14 cellular contexts compared by ENCODE assay signal in the genomic region with DNA sequence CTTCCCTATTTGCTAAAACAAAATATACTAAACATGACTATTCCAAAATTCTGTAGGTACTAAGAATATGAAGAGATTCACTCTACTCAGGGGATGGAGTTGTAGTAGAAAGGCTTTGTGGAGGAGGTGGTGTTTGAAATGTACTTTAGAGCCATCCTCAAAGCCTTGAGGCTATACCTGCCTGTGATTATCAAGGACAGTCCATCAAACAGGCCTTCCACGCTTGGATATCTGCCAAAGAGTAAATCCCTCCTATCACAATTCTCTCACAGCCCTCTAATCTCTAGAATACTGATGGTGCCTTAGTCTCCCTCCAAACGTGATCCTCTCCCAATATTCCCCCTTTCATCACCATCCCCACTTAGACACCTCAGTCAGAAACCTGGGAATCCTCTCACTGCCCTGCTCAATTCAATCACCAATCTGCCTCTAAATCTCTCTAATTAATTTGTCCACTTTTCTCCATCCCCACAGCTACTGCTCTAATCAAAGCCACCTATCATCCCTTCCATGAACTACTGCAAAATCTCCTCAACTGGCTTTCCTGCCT. TPM values are rescaled to one million over a fixed set of nuclear protein-coding genes. Genes with fewer than 3 reads are reported as not detected.
DNase-seq lines count a peak whose midpoint lies in the region; ATAC-seq and TF ChIP-seq lines count a peak whose summit lies in the region.
"Had no signal": no experiment of that assay in that cellular context is flagged by ENCODE, and none has a peak within 500 bp of the region (broad histone marks: within the 10 kb centered on the region; RNA-seq: fewer than 3 reads in every experiment).

No MANE protein-coding gene starts in this region.

- CTCF ChIA-PET in WTC11 (lab: Charles Lee) = interaction anchor here (1.5 to 1.6 kb wide), 2 partner anchors 17 to 121 kb away, joined by 5 to 6 read pairs; no protein-coding TSS in a partner anchor

- DNase-seq in NCI-H1417 (lab: John Stamatoyannopoulos, UW) = peak in 2 of 3 experiments; percentile 39 to 80
- no peak for DNase-seq in NCI-H1417 treated with DMSO at 0.1 percent for 48 hours (lab: John Stamatoyannopoulos, UW)
- no peak for DNase-seq in WTC11 (ENCODE audit: low spot score)
- no peak for DNase-seq in CD14-positive monocyte (ENCODE audit: low spot score)
- DNase-seq in NAMALWA (ENCODE audit: low spot score) = no peak
- DNase-seq: activated CD4-positive, alpha-beta T cell treated with anti-CD3 and anti-CD28 coated beads for 1 hour; GDM1; NCI-H2029; Right ventricle myocardium superior; stimulated activated naive CD8-positive, alpha-beta T cell treated with anti-CD3 and anti-CD28 coated beads, Interleukin-15, Interleukin-2, amounts not matched to agents 100 U/mL and 50 U/mL, for 24 hours had no signal

- H3K4me1 Mint-ChIP-seq in IgD-negative memory B cell = peaks cover 47 to 60% (median 53%) of the 10 kb centered on the region in 3 donors
- H3K4me1 Mint-ChIP-seq in WTC11 = peaks cover 50% of the 10 kb centered on the region
- H3K4me1 Mint-ChIP-seq in nephron = peaks cover 29% of the 10 kb centered on the region
- H3K4me1 Mint-ChIP-seq in CD14-positive monocyte = peaks cover 17% of the 10 kb centered on the region

- H3K27me3 Mint-ChIP-seq in IgD-negative memory B cell (no peaks in the 10 kb centered on the region), WTC11 (ENCODE audit: low read depth) (no peaks in the 10 kb centered on the region), nephron (ENCODE audit: low read depth) (no peaks in the 10 kb centered on the region), CD14-positive monocyte (ENCODE audit: low read depth in 3 of 3) (no peaks in the 10 kb centered on the region)

- peaks cover 19% of the 10 kb centered on the region for H3K36me3 Mint-ChIP-seq in IgD-negative memory B cell
- peaks cover 7% of the 10 kb centered on the region for H3K36me3 Mint-ChIP-seq in WTC11
- H3K36me3 Mint-ChIP-seq in nephron (ENCODE audit: low read depth) = peaks cover 21% of the 10 kb centered on the region
- peaks cover 17 to 26% of the 10 kb centered on the region in 2 donors for H3K36me3 Mint-ChIP-seq in CD14-positive monocyte

- peak overlapping the region; percentile 29 to 78 (median 33) for H3K27ac Mint-ChIP-seq in IgD-negative memory B cell
- peak overlapping the region; percentile 67 for H3K27ac Mint-ChIP-seq in WTC11
- H3K27ac Mint-ChIP-seq in nephron = peak overlapping the region; percentile 1 to 42 (median 15)
- H3K27ac Mint-ChIP-seq in CD14-positive monocyte = peak overlapping the region in 2 of 7 donors; percentile 35 to 54

- peak overlapping the region in 1 of 4 donors; percentile 42 for H3K4me3 Mint-ChIP-seq in IgD-negative memory B cell
- no peak overlapping the region for H3K4me3 Mint-ChIP-seq in WTC11
- H3K4me3 Mint-ChIP-seq in nephron = no peak overlapping the region
- no peak overlapping the region for H3K4me3 Mint-ChIP-seq in CD14-positive monocyte

- no peaks in the 10 kb centered on the region for H3K9me3 Mint-ChIP-seq in IgD-negative memory B cell
- no peaks in the 10 kb centered on the region for H3K9me3 Mint-ChIP-seq in WTC11
- no peaks in the 10 kb centered on the region for H3K9me3 Mint-ChIP-seq in nephron
- no peaks in the 10 kb centered on the region for H3K9me3 Mint-ChIP-seq in CD14-positive monocyte

- intact Hi-C loops in CD14-positive monocyte (cut with micrococcal nuclease) = no loop called here

- ATAC-seq in WTC11 = no peak
- no peak for ATAC-seq in HG03460 (IDR thresholded peaks at IDR 0.05; ENCODE audit: unreplicated experiment)
- ATAC-seq: gastroesophageal sphincter; stimulated activated naive CD8-positive, alpha-beta T cell treated with anti-CD3 and anti-CD28 coated beads, Interleukin-15, Interleukin-2, amounts not matched to agents 100 U/mL and 50 U/mL, for 24 hours had no signal

- no peak for TF ChIP-seq CTCF in WTC11 (IDR thresholded peaks at IDR 0.05)
- no peak for TF ChIP-seq CTCF in nephron (IDR thresholded peaks at IDR 0.05; ENCODE audit: unreplicated experiment in 3 of 3)
- TF ChIP-seq CTCF in CD14-positive monocyte (IDR thresholded peaks at IDR 0.05) = no peak

- POLR2A ChIA-PET in WTC11 (lab: Charles Lee) = interaction anchor here (0.9 kb wide), 1 partner anchor 12 kb away, joined by 3 read pairs; no protein-coding TSS in a partner anchor

TF ChIP-seq in WTC11, 78 proteins besides CTCF, POLR2A, EP300 and RAD21 (continues in another document):
- no peak for TF ChIP-seq FOXK1 (CRISPR knock-in tag; IDR thresholded peaks at IDR 0.05)
- TF ChIP-seq, protein P1, sequence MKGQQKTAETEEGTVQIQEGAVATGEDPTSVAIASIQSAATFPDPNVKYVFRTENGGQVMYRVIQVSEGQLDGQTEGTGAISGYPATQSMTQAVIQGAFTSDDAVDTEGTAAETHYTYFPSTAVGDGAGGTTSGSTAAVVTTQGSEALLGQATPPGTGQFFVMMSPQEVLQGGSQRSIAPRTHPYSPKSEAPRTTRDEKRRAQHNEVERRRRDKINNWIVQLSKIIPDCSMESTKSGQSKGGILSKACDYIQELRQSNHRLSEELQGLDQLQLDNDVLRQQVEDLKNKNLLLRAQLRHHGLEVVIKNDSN (CRISPR knock-in tag; IDR thresholded peaks at IDR 0.05) = no peak
- no peak for TF ChIP-seq NFE2L1 (CRISPR knock-in tag; IDR thresholded peaks at IDR 0.05)
- TF ChIP-seq EMX1 (CRISPR knock-in tag; IDR thresholded peaks at IDR 0.05) = no peak
- TF ChIP-seq, protein P2, sequence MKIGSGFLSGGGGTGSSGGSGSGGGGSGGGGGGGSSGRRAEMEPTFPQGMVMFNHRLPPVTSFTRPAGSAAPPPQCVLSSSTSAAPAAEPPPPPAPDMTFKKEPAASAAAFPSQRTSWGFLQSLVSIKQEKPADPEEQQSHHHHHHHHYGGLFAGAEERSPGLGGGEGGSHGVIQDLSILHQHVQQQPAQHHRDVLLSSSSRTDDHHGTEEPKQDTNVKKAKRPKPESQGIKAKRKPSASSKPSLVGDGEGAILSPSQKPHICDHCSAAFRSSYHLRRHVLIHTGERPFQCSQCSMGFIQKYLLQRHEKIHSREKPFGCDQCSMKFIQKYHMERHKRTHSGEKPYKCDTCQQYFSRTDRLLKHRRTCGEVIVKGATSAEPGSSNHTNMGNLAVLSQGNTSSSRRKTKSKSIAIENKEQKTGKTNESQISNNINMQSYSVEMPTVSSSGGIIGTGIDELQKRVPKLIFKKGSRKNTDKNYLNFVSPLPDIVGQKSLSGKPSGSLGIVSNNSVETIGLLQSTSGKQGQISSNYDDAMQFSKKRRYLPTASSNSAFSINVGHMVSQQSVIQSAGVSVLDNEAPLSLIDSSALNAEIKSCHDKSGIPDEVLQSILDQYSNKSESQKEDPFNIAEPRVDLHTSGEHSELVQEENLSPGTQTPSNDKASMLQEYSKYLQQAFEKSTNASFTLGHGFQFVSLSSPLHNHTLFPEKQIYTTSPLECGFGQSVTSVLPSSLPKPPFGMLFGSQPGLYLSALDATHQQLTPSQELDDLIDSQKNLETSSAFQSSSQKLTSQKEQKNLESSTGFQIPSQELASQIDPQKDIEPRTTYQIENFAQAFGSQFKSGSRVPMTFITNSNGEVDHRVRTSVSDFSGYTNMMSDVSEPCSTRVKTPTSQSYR (CRISPR knock-in tag; IDR thresholded peaks at IDR 0.05) = no peak
- TF ChIP-seq, protein P3, sequence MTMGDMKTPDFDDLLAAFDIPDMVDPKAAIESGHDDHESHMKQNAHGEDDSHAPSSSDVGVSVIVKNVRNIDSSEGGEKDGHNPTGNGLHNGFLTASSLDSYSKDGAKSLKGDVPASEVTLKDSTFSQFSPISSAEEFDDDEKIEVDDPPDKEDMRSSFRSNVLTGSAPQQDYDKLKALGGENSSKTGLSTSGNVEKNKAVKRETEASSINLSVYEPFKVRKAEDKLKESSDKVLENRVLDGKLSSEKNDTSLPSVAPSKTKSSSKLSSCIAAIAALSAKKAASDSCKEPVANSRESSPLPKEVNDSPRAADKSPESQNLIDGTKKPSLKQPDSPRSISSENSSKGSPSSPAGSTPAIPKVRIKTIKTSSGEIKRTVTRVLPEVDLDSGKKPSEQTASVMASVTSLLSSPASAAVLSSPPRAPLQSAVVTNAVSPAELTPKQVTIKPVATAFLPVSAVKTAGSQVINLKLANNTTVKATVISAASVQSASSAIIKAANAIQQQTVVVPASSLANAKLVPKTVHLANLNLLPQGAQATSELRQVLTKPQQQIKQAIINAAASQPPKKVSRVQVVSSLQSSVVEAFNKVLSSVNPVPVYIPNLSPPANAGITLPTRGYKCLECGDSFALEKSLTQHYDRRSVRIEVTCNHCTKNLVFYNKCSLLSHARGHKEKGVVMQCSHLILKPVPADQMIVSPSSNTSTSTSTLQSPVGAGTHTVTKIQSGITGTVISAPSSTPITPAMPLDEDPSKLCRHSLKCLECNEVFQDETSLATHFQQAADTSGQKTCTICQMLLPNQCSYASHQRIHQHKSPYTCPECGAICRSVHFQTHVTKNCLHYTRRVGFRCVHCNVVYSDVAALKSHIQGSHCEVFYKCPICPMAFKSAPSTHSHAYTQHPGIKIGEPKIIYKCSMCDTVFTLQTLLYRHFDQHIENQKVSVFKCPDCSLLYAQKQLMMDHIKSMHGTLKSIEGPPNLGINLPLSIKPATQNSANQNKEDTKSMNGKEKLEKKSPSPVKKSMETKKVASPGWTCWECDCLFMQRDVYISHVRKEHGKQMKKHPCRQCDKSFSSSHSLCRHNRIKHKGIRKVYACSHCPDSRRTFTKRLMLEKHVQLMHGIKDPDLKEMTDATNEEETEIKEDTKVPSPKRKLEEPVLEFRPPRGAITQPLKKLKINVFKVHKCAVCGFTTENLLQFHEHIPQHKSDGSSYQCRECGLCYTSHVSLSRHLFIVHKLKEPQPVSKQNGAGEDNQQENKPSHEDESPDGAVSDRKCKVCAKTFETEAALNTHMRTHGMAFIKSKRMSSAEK (CRISPR knock-in tag; IDR thresholded peaks at IDR 0.05; ENCODE audit: borderline replicate concordance) = no peak
- TF ChIP-seq IRF2 (CRISPR knock-in tag; IDR thresholded peaks at IDR 0.05; ENCODE audit: borderline replicate concordance, low read depth) = no peak
- TF ChIP-seq TCF7 (CRISPR knock-in tag; IDR thresholded peaks at IDR 0.05; ENCODE audit: low read depth) = no peak

RNA-seq across cellular contexts. Expression of a gene that starts 13.1 kb away (rescaled TPM):
- polyA plus RNA-seq in IgD-negative memory B cell = 13.7 TPM
- total RNA-seq in WTC11 (2021) = 28.4 to 33.9 TPM (median 28.7 TPM) in 3 replicates
- polyA plus RNA-seq in CD14-positive monocyte = 1 to 10 TPM; 5.3 to 7.7 TPM

Comparison
In these comparisons a context has a peak if more than half of its experiments do, and no peak if none do; other contexts are left out.
1. DNase-seq: peak in NCI-H1417 (2 of 3); none in NCI-H1417 treated with DMSO at 0.1 percent for 48 hours (single experiment), WTC11 (single experiment), CD14-positive monocyte (single experiment) and NAMALWA (single experiment).